ENCODE assay signal across 24 cellular contexts in genomic region chr3:180403156-180403555, GRCh38.
"Had no signal": no experiment of that assay in that cellular context is flagged by ENCODE, and none has a peak within 500 bp of the region (broad histone marks: within the 10 kb centered on the region; RNA-seq: fewer than 3 reads in every experiment).

No MANE protein-coding gene starts in this region.

- FAIRE-seq: astrocyte had no signal

- DNase-seq: activated CD4-positive, alpha-beta memory T cell treated with anti-CD3 and anti-CD28 coated beads, Interleukin-2, amount 10 ng/mL, durations not matched to agents 7 days and 5 days; activated CD4-positive, alpha-beta T cell treated with anti-CD3 and anti-CD28 coated beads for 36 hours; activated CD4-positive, alpha-beta T cell treated with anti-CD3 and anti-CD28 coated beads, Interleukin-2, amount 50 U/mL, for 1 hour; activated gamma-delta T cell; activated naive CD4-positive, alpha-beta T cell treated with anti-CD3 and anti-CD28 coated beads for 36 hours; activated T-cell treated with anti-CD3 and anti-CD28 coated beads for 4 hours; activated T-cell treated with anti-CD3 and anti-CD28 coated beads, Interleukin-2, amount 50 U/mL, for 48 hours; amygdala; cerebellar nuclear complex; Kasumi-1; NCI-H1105 treated with DMSO at 0.1 percent for 48 hours; NCI-H146; NCI-H187 treated with DMSO at 0.1 percent for 48 hours; NCI-H2171; NCI-H2227 treated with DMSO at 0.1 percent for 48 hours; NCI-H526; SHP77; T-cell; T-helper 2 cell; WERI-Rb-1 had no signal

- ATAC-seq: activated CD4-positive, alpha-beta T cell treated with anti-CD3 and anti-CD28 coated beads for 36 hours; activated T-helper 17 cell treated with anti-CD3 and anti-CD28 coated beads, Interleukin-2, amount 50 U/mL, for 72 hours; Panc1; T-cell had no signal

- H3K27ac ChIP-seq: RWPE1, WERI-Rb-1 had no signal

- H3K36me3 ChIP-seq: WERI-Rb-1 had no signal
